In the genomic region with DNA sequence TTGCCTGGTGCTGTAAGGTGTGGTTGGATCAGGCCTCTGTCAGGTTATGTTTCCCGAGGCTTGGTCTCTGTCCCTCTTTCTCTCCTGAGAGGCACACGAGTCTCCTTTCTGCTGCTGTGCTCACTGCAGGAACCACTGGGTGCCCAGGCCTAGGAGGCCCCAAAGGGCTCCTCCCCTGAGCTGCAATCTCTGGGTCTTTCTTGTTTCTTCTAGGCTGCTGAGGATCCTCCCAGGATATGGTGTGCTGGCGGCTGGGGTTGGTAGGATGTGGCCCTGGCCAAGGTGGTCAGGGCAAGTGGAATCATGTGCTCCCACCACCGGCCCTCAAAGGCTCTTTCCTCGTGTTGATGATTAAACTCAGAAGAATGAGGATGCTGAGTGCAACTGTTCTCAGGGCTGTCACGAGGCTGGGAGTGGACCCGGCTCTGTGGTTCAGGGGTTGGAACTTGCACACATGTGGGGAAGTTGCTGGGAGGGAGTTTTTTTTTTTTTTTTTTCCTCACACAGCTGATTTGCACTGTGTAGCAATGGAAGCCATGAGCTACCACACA, we compare ENCODE assay signal across 8 cellular contexts. TPM values are rescaled to one million over a fixed set of nuclear protein-coding genes. Genes with fewer than 3 reads are reported as not detected.
A peak's percentile ranks its signal among the peaks of the same experiment; 100 is the strongest.
DNase-seq lines count a peak whose midpoint lies in the region; ATAC-seq and TF ChIP-seq lines count a peak whose summit lies in the region.

No MANE protein-coding gene starts in this region.

- no peaks in the 10 kb centered on the region for H4K20me1 ChIP-seq in GM23248 (ENCODE audit: insufficient read depth)

- H3K27me3 ChIP-seq in GM23248 (replicated peaks; ENCODE audit: insufficient read depth) (no peaks in the 10 kb centered on the region), H7 (ENCODE audit: control insufficient read depth, insufficient read depth, low read length) (no peaks in the 10 kb centered on the region)
- no peaks in the 10 kb centered on the region for H3K27me3 ChIP-seq in naive thymus-derived CD4-positive, alpha-beta T cell (ENCODE audit: control insufficient read depth in 2 of 2, insufficient read depth in 2 of 2, low read length in 2 of 2)

- peaks cover 0 to 11% (median 0%) of the 10 kb centered on the region in 7 donors for H3K4me1 Mint-ChIP-seq in naive thymus-derived CD4-positive, alpha-beta T cell

- H3K27me3 Mint-ChIP-seq in naive thymus-derived CD4-positive, alpha-beta T cell = peaks cover 0 to 27% (median 7%) of the 10 kb centered on the region in 5 donors

- in situ Hi-C loops in GM23248 (cut with MboI) = no loop called here

- no peaks in the 10 kb centered on the region for H3K9me3 Mint-ChIP-seq in naive thymus-derived CD4-positive, alpha-beta T cell

- peaks cover 14% of the 10 kb centered on the region for H3K4me1 ChIP-seq in GM23248 (ENCODE audit: insufficient read depth)
- no peaks in the 10 kb centered on the region for H3K4me1 ChIP-seq in naive thymus-derived CD4-positive, alpha-beta T cell (ENCODE audit: control insufficient read depth in 2 of 2, insufficient read depth in 2 of 2, low read length in 2 of 2)

- no peak for TF ChIP-seq CTCF in epithelial cell of proximal tubule (conservative IDR thresholded peaks at IDR 0.05; ENCODE audit: low read depth, low read length)

- peak overlapping the region; percentile 54 for H3K9ac ChIP-seq in GM23248

- peak; percentile 86 for ATAC-seq in naive thymus-derived CD4-positive, alpha-beta T cell
- ATAC-seq in GM18505 (IDR thresholded peaks at IDR 0.05; ENCODE audit: unreplicated experiment) = no peak

- no peaks in the 10 kb centered on the region for H3K9me3 ChIP-seq in GM23248 (ENCODE audit: low read depth)
- H3K9me3 ChIP-seq in naive thymus-derived CD4-positive, alpha-beta T cell (ENCODE audit: control insufficient read depth in 2 of 3, low read length in 3 of 3) = no peaks in the 10 kb centered on the region

- POLR2A ChIA-PET in naive thymus-derived CD4-positive, alpha-beta T cell (lab: Charles Lee) = no interaction called here

- peak overlapping the region in 1 of 9 donors; percentile 56 for H3K27ac Mint-ChIP-seq in naive thymus-derived CD4-positive, alpha-beta T cell

- peak overlapping the region; percentile 49 for H3K4me2 ChIP-seq in GM23248 (ENCODE audit: unreplicated experiment)

- peaks cover 17% of the 10 kb centered on the region; the same call in 1 of the 2 replicates for H3F3A ChIP-seq in GM23248 (ENCODE audit: insufficient read depth)

- TF ChIP-seq POLR2A in GM18505 (IDR thresholded peaks at IDR 0.05; ENCODE audit: borderline replicate concordance, extremely low read depth, insufficient read depth, insufficient read length) = no peak

- intact Hi-C loops in naive thymus-derived CD4-positive, alpha-beta T cell (cut with micrococcal nuclease) = no loop called here

- H3K27ac ChIP-seq in GM23248 = peak overlapping the region; percentile 71
- no peak overlapping the region for H3K27ac ChIP-seq in naive thymus-derived CD4-positive, alpha-beta T cell (ENCODE audit: low read depth, low read length)

- no peaks in the 10 kb centered on the region for H3K9me2 ChIP-seq in GM23248 (ENCODE audit: insufficient read depth)

- H3K36me3 Mint-ChIP-seq in naive thymus-derived CD4-positive, alpha-beta T cell = no peaks in the 10 kb centered on the region

- H3K4me3 ChIP-seq in GM23248 = no peak overlapping the region
- no peak overlapping the region for H3K4me3 ChIP-seq in epithelial cell of proximal tubule (ENCODE audit: low read depth, low read length)
- no peak overlapping the region for H3K4me3 ChIP-seq in naive thymus-derived CD4-positive, alpha-beta T cell (ENCODE audit: low read length)
- no peak overlapping the region for H3K4me3 ChIP-seq in H7 (ENCODE audit: insufficient read depth, low read depth, low read length)

- 2% methylated on average over 7 of the region's 7 CpGs for WGBS in GM23248 (ENCODE audit: low coverage in 1 of 2, low lambda C conversion rate in 2 of 2, missing lambda C conversion rate in 2 of 2), 2 experiments

- no peaks in the 10 kb centered on the region for H3K79me2 ChIP-seq in GM23248 (ENCODE audit: insufficient read depth)

- DNase-seq in AG20443 (ENCODE audit: low spot score) (peak; percentile 97), GM23248 (peak; percentile 97), RKO (ENCODE audit: low spot score) (peak; percentile 50), epithelial cell of proximal tubule (ENCODE audit: low read depth) (peak; percentile 96), DMS79 (lab: John Stamatoyannopoulos, UW) (no peak), H7 (no peak)
- no peak for DNase-seq in naive thymus-derived CD4-positive, alpha-beta T cell

- H3K36me3 ChIP-seq in GM23248 (ENCODE audit: low read depth) (no peaks in the 10 kb centered on the region), H7 (replicated peaks; ENCODE audit: control insufficient read depth, insufficient read depth, low read length) (no peaks in the 10 kb centered on the region)
- H3K36me3 ChIP-seq in naive thymus-derived CD4-positive, alpha-beta T cell (ENCODE audit: control insufficient read depth in 2 of 3, insufficient read depth in 3 of 3, low read length in 3 of 3) = no peaks in the 10 kb centered on the region

- CTCF ChIA-PET in naive thymus-derived CD4-positive, alpha-beta T cell (lab: Charles Lee) = no interaction called here

- H2AFZ ChIP-seq in GM23248 = peak overlapping the region; percentile 69

- peak overlapping the region in 1 of 10 donors; percentile 37 for H3K4me3 Mint-ChIP-seq in naive thymus-derived CD4-positive, alpha-beta T cell

RNA-seq across cellular contexts. Expression of a gene that starts 43.6 kb away (rescaled TPM):
- 1.3 and 5.2 TPM in 2 replicates for total RNA-seq in GM23248 (2014; rRNA removed; shearing (Covaris generic))
- 1.7 and 2.5 TPM in 2 replicates for polyA plus RNA-seq in GM23248 (2016; fragmentation: Nextera tagmentation; extraction: Ambion mirVana)
- 45.9 and 68.0 TPM in 2 replicates for total RNA-seq in epithelial cell of proximal tubule
- 10 to 100 TPM in 3 of 5 experiments, 1 to 10 TPM in 2; 8.4 to 98.4 (median 10.4) TPM for total RNA-seq in naive thymus-derived CD4-positive, alpha-beta T cell
- polyA plus RNA-seq in naive thymus-derived CD4-positive, alpha-beta T cell = 10 to 100 TPM; 11.4 to 12.2 TPM
- 16.9 and 17.1 TPM in 2 replicates for total RNA-seq in H7 (2014; rRNA removed; shearing (Covaris generic))

Comparison
In these comparisons a context has a peak if more than half of its experiments do, and no peak if none do; other contexts are left out.
1. DNase-seq: peak in AG20443 (single experiment), GM23248 (single experiment), RKO (single experiment) and epithelial cell of proximal tubule (single experiment); none in naive thymus-derived CD4-positive, alpha-beta T cell (0 of 9), DMS79 (single experiment) and H7 (single experiment).